ENCODE assay signal across 23 cellular contexts in the genomic region with DNA sequence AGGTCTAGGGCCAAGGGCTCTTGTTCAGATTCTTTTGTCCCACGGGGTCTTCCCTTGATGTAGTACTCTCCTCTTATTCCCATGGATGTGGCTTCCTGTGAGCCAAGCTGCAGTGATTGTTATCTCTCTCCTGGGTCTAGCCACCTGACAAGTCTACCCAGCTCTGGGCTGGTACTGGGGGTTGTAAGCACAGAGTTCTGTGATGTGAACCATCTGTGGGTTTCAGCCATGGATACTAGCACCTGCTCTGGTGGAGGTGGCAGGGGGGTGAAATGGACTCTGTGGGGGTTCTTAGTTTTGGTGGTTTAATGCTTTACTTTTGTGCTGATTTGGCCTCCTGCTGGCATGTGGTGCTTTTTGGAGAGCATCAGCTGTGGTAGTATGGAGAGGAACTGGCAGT.
"Had no signal": no experiment of that assay in that cellular context is flagged by ENCODE, and none has a peak within 500 bp of the region (broad histone marks: within the 10 kb centered on the region; RNA-seq: fewer than 3 reads in every experiment).

No MANE protein-coding gene starts in this region.

- H3K9me3 ChIP-seq: colonic mucosa, gastrocnemius medialis, lower lobe of right lung had no signal

- H3K4me1 ChIP-seq: colonic mucosa, esophagus squamous epithelium, gastrocnemius medialis, heart right ventricle, left lung, lower lobe of right lung had no signal

- H3K4me3 ChIP-seq: colonic mucosa, esophagus squamous epithelium, gastrocnemius medialis, heart right ventricle, left lung, lower lobe of right lung, mucosa of descending colon had no signal

- H3K27me3 ChIP-seq: colonic mucosa, esophagus squamous epithelium, gastrocnemius medialis, heart right ventricle, left lung had no signal

- H3K27ac ChIP-seq: colonic mucosa, epithelial cell of prostate, esophagus squamous epithelium, gastrocnemius medialis, heart right ventricle, left lung, lower lobe of right lung had no signal

- DNase-seq: colonic mucosa; cortex of kidney; effector CD8-positive, alpha-beta T cell; effector memory CD8-positive, alpha-beta T cell; endodermal cell; erythroblast; esophagus squamous epithelium; foreskin fibroblast; foreskin melanocyte; gastrocnemius medialis; glutamatergic neuron; head of caudate nucleus; heart right ventricle; hippocampal formation; left cardiac atrium; left lung; left ventricle myocardium superior; lower lobe of right lung; mesenchymal stem cell; mucosa of descending colon; naive B cell had no signal

- H3K36me3 ChIP-seq: colonic mucosa, esophagus squamous epithelium, gastrocnemius medialis, heart right ventricle, left lung, lower lobe of right lung had no signal

- ATAC-seq: effector memory CD8-positive, alpha-beta T cell; esophagus mucosa; gastrocnemius medialis; heart right ventricle; left cardiac atrium; left lung; left ventricle myocardium superior; lower lobe of right lung; mucosa of descending colon had no signal
